In genomic region chr14:87869619-87870583, GRCh38 we compare ENCODE assay signal across 9 cellular contexts.
DNase-seq lines count a peak whose midpoint lies in the region; ATAC-seq and TF ChIP-seq lines count a peak whose summit lies in the region.
"Had no signal": no experiment of that assay in that cellular context is flagged by ENCODE, and none has a peak within 500 bp of the region (broad histone marks: within the 10 kb centered on the region; RNA-seq: fewer than 3 reads in every experiment).

No MANE protein-coding gene starts in this region.

- no peak overlapping the region for H3K4me3 Mint-ChIP-seq in nephron progenitor cell
- H3K4me3 Mint-ChIP-seq in activated naive CD4-positive, alpha-beta T cell treated with anti-CD3 and anti-CD28 coated beads for 36 hours = no peak overlapping the region

- H3K4me3 ChIP-seq in H7 (ENCODE audit: insufficient read depth, low read depth, low read length) = no peak overlapping the region
- H3K4me3 ChIP-seq: skin epidermis had no signal

- CTCF ChIA-PET in activated naive CD4-positive, alpha-beta T cell treated with anti-CD3 and anti-CD28 coated beads for 36 hours (lab: Charles Lee) = no interaction called here

- peak; percentile 47 for DNase-seq in GM04503 (ENCODE audit: low read depth)
- DNase-seq in HCEC 1CT = peak; percentile 40
- DNase-seq in NOMO-1 (lab: John Stamatoyannopoulos, UW; ENCODE audit: unreplicated experiment in 2 of 2) = peak; percentile 6 to 16
- no peak for DNase-seq in left ventricle myocardium superior
- no peak for DNase-seq in H7
- no peak for DNase-seq in nephron progenitor cell
- DNase-seq in activated naive CD4-positive, alpha-beta T cell treated with anti-CD3 and anti-CD28 coated beads for 36 hours = no peak
- DNase-seq in SK-N-DZ (ENCODE audit: low spot score) = no peak

- no peak for TF ChIP-seq CTCF in nephron progenitor cell (IDR thresholded peaks at IDR 0.05)

- no peaks in the 10 kb centered on the region for H3K36me3 ChIP-seq in H7 (replicated peaks; ENCODE audit: control insufficient read depth, insufficient read depth, low read length)

- H3K9me3 Mint-ChIP-seq in nephron progenitor cell = no peaks in the 10 kb centered on the region
- peaks cover 3% of the 10 kb centered on the region for H3K9me3 Mint-ChIP-seq in activated naive CD4-positive, alpha-beta T cell treated with anti-CD3 and anti-CD28 coated beads for 36 hours

- no peaks in the 10 kb centered on the region for H3K27me3 ChIP-seq in H7 (ENCODE audit: control insufficient read depth, insufficient read depth, low read length)

- intact Hi-C loops in left ventricle myocardium superior (cut with micrococcal nuclease) = no loop called here
- intact Hi-C loops in activated naive CD4-positive, alpha-beta T cell treated with anti-CD3 and anti-CD28 coated beads for 36 hours (cut with micrococcal nuclease) = no loop called here

- H3K27me3 Mint-ChIP-seq in nephron progenitor cell (ENCODE audit: low read depth, poor library complexity) = peaks cover 20% of the 10 kb centered on the region
- peaks cover 5% of the 10 kb centered on the region for H3K27me3 Mint-ChIP-seq in activated naive CD4-positive, alpha-beta T cell treated with anti-CD3 and anti-CD28 coated beads for 36 hours (ENCODE audit: low read depth)

- no peaks in the 10 kb centered on the region for H3K4me1 Mint-ChIP-seq in nephron progenitor cell
- peaks cover 13% of the 10 kb centered on the region for H3K4me1 Mint-ChIP-seq in activated naive CD4-positive, alpha-beta T cell treated with anti-CD3 and anti-CD28 coated beads for 36 hours (ENCODE audit: low read depth)

- no peaks in the 10 kb centered on the region for H3K36me3 Mint-ChIP-seq in nephron progenitor cell (ENCODE audit: low read depth)
- H3K36me3 Mint-ChIP-seq in activated naive CD4-positive, alpha-beta T cell treated with anti-CD3 and anti-CD28 coated beads for 36 hours (ENCODE audit: low read depth) = no peaks in the 10 kb centered on the region

- H3K27ac Mint-ChIP-seq in nephron progenitor cell = no peak overlapping the region
- no peak overlapping the region for H3K27ac Mint-ChIP-seq in activated naive CD4-positive, alpha-beta T cell treated with anti-CD3 and anti-CD28 coated beads for 36 hours

- peak; percentile 77 for ATAC-seq in left ventricle myocardium superior

Comparison
In these comparisons a context has a peak if more than half of its experiments do, and no peak if none do; other contexts are left out.
1. DNase-seq: peak in GM04503 (single experiment), HCEC 1CT (single experiment) and NOMO-1 (2 of 2); none in left ventricle myocardium superior (single experiment), H7 (single experiment), nephron progenitor cell (single experiment), activated naive CD4-positive, alpha-beta T cell treated with anti-CD3 and anti-CD28 coated beads for 36 hours (single experiment) and SK-N-DZ (single experiment).